ENCODE assay signal across 8 cellular contexts in genomic region chr1:235328271-235329138, GRCh38. TPM values are rescaled to one million over a fixed set of nuclear protein-coding genes. Genes with fewer than 3 reads are reported as not detected.
DNase-seq lines count a peak whose midpoint lies in the region; ATAC-seq, FAIRE-seq and TF ChIP-seq lines count a peak whose summit lies in the region.

TSS of gene GGPS1 (plus strand) at chr1:235328570. CDS start at chr1:235335265, 6,695 bp downstream.

- TF ChIP-seq CTCF in BE2C (IDR thresholded peaks at IDR 0.05; ENCODE audit: low read depth, low read length) = peak; percentile 26
- TF ChIP-seq CTCF in chondrocyte (IDR thresholded peaks at IDR 0.05) = no peak
- no peak for TF ChIP-seq CTCF in kidney (IDR thresholded peaks at IDR 0.05; ENCODE audit: borderline replicate concordance, extremely low read depth, insufficient read depth)

- peak within 1 kb of the TSS; percentile 93 to 98 for H3K27ac ChIP-seq in kidney (ENCODE audit: low read depth in 2 of 2, low read length in 2 of 2)

- no peaks in the 10 kb centered on the region for H3K36me3 Mint-ChIP-seq in chondrocyte (ENCODE audit: low read depth)

- no peaks in the 10 kb centered on the region for H3K27me3 Mint-ChIP-seq in chondrocyte (ENCODE audit: low read depth)

- intact Hi-C loops in kidney (cut with DNase I) = no loop called here

- H3K4me3 ChIP-seq in BE2C (ENCODE audit: low read depth, low read length) (peak within 1 kb of the TSS; percentile 93), kidney (ENCODE audit: low read length in 2 of 2) (peak within 1 kb of the TSS; percentile 99)

- H3K36me3 ChIP-seq in BE2C = peaks cover 10% of the 10 kb centered on the region
- no peaks in the 10 kb centered on the region for H3K36me3 ChIP-seq in kidney (ENCODE audit: control insufficient read depth in 1 of 2, insufficient read depth in 2 of 2, low read length in 2 of 2)

- no peak within 1 kb of the TSS for H3K4me3 Mint-ChIP-seq in chondrocyte (ENCODE audit: unreplicated experiment)

- H3K9me3 Mint-ChIP-seq in chondrocyte (ENCODE audit: low read depth) = no peaks in the 10 kb centered on the region

- H3K27ac Mint-ChIP-seq in chondrocyte (ENCODE audit: unreplicated experiment) = no peak within 1 kb of the TSS

- H3K9me3 ChIP-seq in BE2C (no peaks in the 10 kb centered on the region), kidney (ENCODE audit: control insufficient read depth in 1 of 2, low read length in 2 of 2) (no peaks in the 10 kb centered on the region)

- DNase-seq in BE2C (peak; percentile 97), GM19239 (ENCODE audit: insufficient read length, low spot score) (peak; percentile 44), NCI-H510A treated with DMSO at 0.1 percent for 48 hours (lab: John Stamatoyannopoulos, UW) (peak; percentile 94), chondrocyte (ENCODE audit: low spot score) (peak; percentile 98), kidney (peak; percentile 99)
- peak; percentile 97 to 98 for DNase-seq in activated CD4-positive, alpha-beta T cell treated with anti-CD3 and anti-CD28 coated beads for 24 hours (ENCODE audit: low read depth in 2 of 2)
- DNase-seq in stimulated activated CD4-positive, alpha-beta T cell treated with anti-CD3 and anti-CD28 coated beads, Interleukin-15, amount 100 ng/mL, for 24 hours = peak; percentile 98

- FAIRE-seq in GM19239 (lab: Jason Lieb, UNC) = peak; percentile 93
- peak; percentile 82 for FAIRE-seq in kidney (lab: Jason Lieb, UNC)

- H3K4me1 ChIP-seq in BE2C (no peaks in the 10 kb centered on the region), kidney (ENCODE audit: control insufficient read depth in 1 of 2, insufficient read depth in 1 of 2, low read depth in 1 of 2, low read length in 2 of 2) (peaks cover 6 to 36% of the 10 kb centered on the region in 2 donors)

- ATAC-seq in HG03442 (IDR thresholded peaks at IDR 0.05; ENCODE audit: unreplicated experiment) = peak; percentile 64

- no peaks in the 10 kb centered on the region for H3K27me3 ChIP-seq in BE2C

- peaks cover 29% of the 10 kb centered on the region for H3K4me1 Mint-ChIP-seq in chondrocyte (ENCODE audit: low read depth)

- peak within 1 kb of the TSS; percentile 85 for H3K9ac ChIP-seq in kidney (ENCODE audit: low read length in 2 of 2)

RNA-seq across cellular contexts. Expression of gene GGPS1, which starts in this region (rescaled TPM):
- polyA plus RNA-seq in BE2C (2012; ENCODE audit: insufficient read depth, insufficient read length, low read depth) = 39.0 TPM
- 39.1 to 44.5 TPM (median 39.4 TPM) in 3 replicates for total RNA-seq in chondrocyte
- 39.0 TPM for total RNA-seq in kidney
- polyA plus RNA-seq in kidney (ENCODE audit: insufficient read depth, low read depth, low replicate concordance) = 38.3 TPM

Comparison
In these comparisons a context has a peak if more than half of its experiments do, and no peak if none do; other contexts are left out.
1. Peak in every context shown above with its lines: DNase-seq, ATAC-seq, H3K4me3 ChIP-seq and H3K27ac ChIP-seq.
2. DNase-seq: peak in every context shown above with its lines; median percentile 99 in kidney; 98 in chondrocyte; 98 in stimulated activated CD4-positive, alpha-beta T cell treated with anti-CD3 and anti-CD28 coated beads, Interleukin-15, amount 100 ng/mL, for 24 hours; 98 in activated CD4-positive, alpha-beta T cell treated with anti-CD3 and anti-CD28 coated beads for 24 hours; 97 in BE2C; 94 in NCI-H510A treated with DMSO at 0.1 percent for 48 hours; 44 in GM19239.